ENCODE assay signal across 23 cellular contexts in genomic region chr19:8490873-8491272, GRCh38. TPM values are rescaled to one million over a fixed set of nuclear protein-coding genes. Genes with fewer than 3 reads are reported as not detected.
A peak's percentile ranks its signal among the peaks of the same experiment; 100 is the strongest.
DNase-seq lines count a peak whose midpoint lies in the region; ATAC-seq and TF ChIP-seq lines count a peak whose summit lies in the region.
"Had no signal": no experiment of that assay in that cellular context is flagged by ENCODE, and none has a peak within 500 bp of the region (broad histone marks: within the 10 kb centered on the region; RNA-seq: fewer than 3 reads in every experiment).

No MANE protein-coding gene starts in this region.

- no peak overlapping the region for H3K4me3 ChIP-seq in right atrium auricular region
- H3K4me3 ChIP-seq in HL-60 (replicated peaks; ENCODE audit: insufficient read depth, low read length), result no peak overlapping the region
- H3K4me3 ChIP-seq in prostate gland, result no peak overlapping the region
- H3K4me3 ChIP-seq: coronary artery, psoas muscle had no signal

- no peaks in the 10 kb centered on the region for H3K9me3 Mint-ChIP-seq in dendritic cell treated with granulocyte-macrophage colony-stimulating factor and Interleukin-4, amounts not matched to agents 40 ng/mL and 50 ng/mL, for 4 days
- H3K9me3 Mint-ChIP-seq: CD8-positive, alpha-beta memory T cell; naive thymus-derived CD4-positive, alpha-beta T cell; stimulated activated memory B cell treated with anti-CD40 and anti-IgM and Interleukin-4, amounts not matched to agents 10 μg/mL and 1 μg/mL and 100 μg/mL, for 72 hours had no signal

- DNase-seq in Right ventricle myocardium superior (peak; percentile 24), right atrium auricular region (ENCODE audit: low spot score) (no peak), HL-60 (ENCODE audit: low read depth in 1 of 2, low spot score in 1 of 2) (no peak), prostate gland (ENCODE audit: low spot score) (no peak), NCI-H526 treated with DMSO at 0.1 percent for 48 hours (lab: John Stamatoyannopoulos, UW) (no peak), OCI-M1 (lab: John Stamatoyannopoulos, UW) (no peak)
- DNase-seq: activated CD4-positive, CD25-positive, alpha-beta regulatory T cell; CD8-positive, alpha-beta memory T cell; GDM1; HCEC 1CT; KBM-7; left colon; naive thymus-derived CD4-positive, alpha-beta T cell; NCI-H146; NCI-H524; psoas muscle; stimulated activated CD4-positive, alpha-beta T cell treated with anti-CD3 and anti-CD28 coated beads, Interleukin-1b, Interleukin-23, amount 100 ng/mL, for 48 hours; T1000 had no signal

- H3K36me3 Mint-ChIP-seq in dendritic cell treated with granulocyte-macrophage colony-stimulating factor and Interleukin-4, amounts not matched to agents 40 ng/mL and 50 ng/mL, for 4 days (ENCODE audit: low read depth), result peaks cover 98% of the 10 kb centered on the region

- ATAC-seq in Right ventricle myocardium superior (ENCODE audit: poor library complexity), result no peak
- ATAC-seq: left colon; naive thymus-derived CD4-positive, alpha-beta T cell; stimulated activated memory B cell treated with anti-CD40 and anti-IgM and Interleukin-4, amounts not matched to agents 10 μg/mL and 1 μg/mL and 100 μg/mL, for 72 hours had no signal

- intact Hi-C loops in Right ventricle myocardium superior (cut with DNase I) (no loop called here), prostate gland (cut with DNase I) (no loop called here)
- intact Hi-C loops in dendritic cell treated with granulocyte-macrophage colony-stimulating factor and Interleukin-4, amounts not matched to agents 40 ng/mL and 50 ng/mL, for 4 days (cut with micrococcal nuclease), result no loop called here

- peak overlapping the region; percentile 87 for H3K27ac Mint-ChIP-seq in dendritic cell treated with granulocyte-macrophage colony-stimulating factor and Interleukin-4, amounts not matched to agents 40 ng/mL and 50 ng/mL, for 4 days
- H3K27ac Mint-ChIP-seq: stimulated activated memory B cell treated with anti-CD40 and anti-IgM and Interleukin-4, amounts not matched to agents 10 μg/mL and 1 μg/mL and 100 μg/mL, for 72 hours had no signal

- peaks cover 84% of the 10 kb centered on the region for H3K4me1 Mint-ChIP-seq in dendritic cell treated with granulocyte-macrophage colony-stimulating factor and Interleukin-4, amounts not matched to agents 40 ng/mL and 50 ng/mL, for 4 days (ENCODE audit: low read depth)

- H3K27me3 ChIP-seq in right atrium auricular region, result no peaks in the 10 kb centered on the region
- no peaks in the 10 kb centered on the region for H3K27me3 ChIP-seq in HL-60 (ENCODE audit: insufficient read depth, poor library complexity, severe bottlenecking)
- no peaks in the 10 kb centered on the region for H3K27me3 ChIP-seq in prostate gland (replicated peaks; ENCODE audit: insufficient read depth)

- TF ChIP-seq POLR2A in prostate gland (IDR thresholded peaks at IDR 0.05), result no peak

- no peaks in the 10 kb centered on the region for H3K27me3 Mint-ChIP-seq in dendritic cell treated with granulocyte-macrophage colony-stimulating factor and Interleukin-4, amounts not matched to agents 40 ng/mL and 50 ng/mL, for 4 days
- H3K27me3 Mint-ChIP-seq: CD8-positive, alpha-beta memory T cell; naive thymus-derived CD4-positive, alpha-beta T cell; stimulated activated memory B cell treated with anti-CD40 and anti-IgM and Interleukin-4, amounts not matched to agents 10 μg/mL and 1 μg/mL and 100 μg/mL, for 72 hours had no signal

- no peak overlapping the region for H3K4me3 Mint-ChIP-seq in dendritic cell treated with granulocyte-macrophage colony-stimulating factor and Interleukin-4, amounts not matched to agents 40 ng/mL and 50 ng/mL, for 4 days
- H3K4me3 Mint-ChIP-seq: stimulated activated memory B cell treated with anti-CD40 and anti-IgM and Interleukin-4, amounts not matched to agents 10 μg/mL and 1 μg/mL and 100 μg/mL, for 72 hours had no signal

- H3K36me3 ChIP-seq in right atrium auricular region (peaks cover 40% of the 10 kb centered on the region), prostate gland (peaks cover 16 to 17% of the 10 kb centered on the region in 2 donors)

- WGBS in prostate gland, result 83% methylated on average over 12 of the region's 12 CpGs

- H3K4me1 ChIP-seq in right atrium auricular region, result no peaks in the 10 kb centered on the region
- no peaks in the 10 kb centered on the region for H3K4me1 ChIP-seq in prostate gland (replicated peaks)
- H3K4me1 ChIP-seq: psoas muscle had no signal

- H3K9me3 ChIP-seq in right atrium auricular region (no peaks in the 10 kb centered on the region), prostate gland (no peaks in the 10 kb centered on the region)
- H3K9me3 ChIP-seq: psoas muscle had no signal

- TF ChIP-seq CTCF in right atrium auricular region (IDR thresholded peaks at IDR 0.05), result no peak
- no peak for TF ChIP-seq CTCF in HL-60 (IDR thresholded peaks at IDR 0.05; ENCODE audit: insufficient read depth, low read length)
- no peak for TF ChIP-seq CTCF in prostate gland (IDR thresholded peaks at IDR 0.05)

- H3K27ac ChIP-seq in right atrium auricular region (no peak overlapping the region), HL-60 (replicated peaks) (peak overlapping the region; percentile 90), prostate gland (peak overlapping the region; percentile 65 to 75)
- H3K27ac ChIP-seq: coronary artery, psoas muscle had no signal

RNA-seq across cellular contexts. Expression of gene PRAM1, which starts 11.6 kb away (rescaled TPM):
- total RNA-seq in Right ventricle myocardium superior, result 0.70 TPM
- under 1 TPM; 0.19 to 0.79 TPM for total RNA-seq in right atrium auricular region
- 1 to 10 TPM; 2.4 to 5.3 TPM for total RNA-seq in prostate gland
- total RNA-seq: bronchial epithelial cell, RPMI7951 had no signal

RNA-seq across cellular contexts. Expression of gene ZNF414, which starts 23.1 kb away (rescaled TPM):
- total RNA-seq in Right ventricle myocardium superior (16.1 TPM), right atrium auricular region (10 to 100 TPM in 1 of 2 donors, 1 to 10 TPM in 1; 8.2 to 13.5 TPM), prostate gland (10 to 100 TPM; 24.4 to 59.5 TPM)

RNA-seq across cellular contexts. Expression of gene HNRNPM, which starts 46.1 kb away (rescaled TPM):
- total RNA-seq in Right ventricle myocardium superior (113 TPM), right atrium auricular region (10 to 100 TPM; 51.0 to 76.5 TPM), prostate gland (100 to 1,000 TPM; 111 to 147 TPM)

Comparison
In these comparisons a context has a peak if more than half of its experiments do, and no peak if none do; other contexts are left out.
1. H3K27ac ChIP-seq: peak in HL-60 (single experiment) and prostate gland (2 of 2); none in right atrium auricular region (0 of 2).